23 cellular contexts compared by ENCODE assay signal in genomic region chr9:79946718-79947117, GRCh38.
A peak's percentile ranks its signal among the peaks of the same experiment; 100 is the strongest.
DNase-seq lines count a peak whose midpoint lies in the region; ATAC-seq, FAIRE-seq and TF ChIP-seq lines count a peak whose summit lies in the region.
"Had no signal": no experiment of that assay in that cellular context is flagged by ENCODE, and none has a peak within 500 bp of the region (broad histone marks: within the 10 kb centered on the region; RNA-seq: fewer than 3 reads in every experiment).

No MANE protein-coding gene starts in this region.

- ATAC-seq in HG02588 (IDR thresholded peaks at IDR 0.05; ENCODE audit: unreplicated experiment) (no peak), HepG2 (no peak)
- no peak for ATAC-seq in activated naive CD8-positive, alpha-beta T cell treated with anti-CD3 and anti-CD28 coated beads, Interleukin-2, amount 50 U/mL, for 24 hours
- ATAC-seq: T-cell had no signal

- H3K27me3 ChIP-seq in HepG2 (ENCODE audit: control insufficient read depth in 1 of 2, insufficient read depth in 2 of 2, low read length in 2 of 2): no peaks in the 10 kb centered on the region
- H3K27me3 ChIP-seq: cardiac muscle cell had no signal

- H3K4me3 ChIP-seq in HepG2 (replicated peaks in 1 of 3; ENCODE audit: insufficient read depth in 1 of 3, low read depth in 2 of 3, low read length in 3 of 3): no peak overlapping the region
- H3K4me3 ChIP-seq: cardiac muscle cell, PC-9 had no signal

- H3K9me3 ChIP-seq in HepG2 (ENCODE audit: low read length): peaks cover 18% of the 10 kb centered on the region

- no peaks in the 10 kb centered on the region for H3K9me3 Mint-ChIP-seq in activated naive CD8-positive, alpha-beta T cell treated with anti-CD3 and anti-CD28 coated beads, Interleukin-2, amount 50 U/mL, for 24 hours
- H3K9me3 Mint-ChIP-seq: activated naive CD8-positive, alpha-beta T cell treated with anti-CD3 and anti-CD28 coated beads for 36 hours; activated T-helper 2 cell treated with anti-CD3 and anti-CD28 coated beads, Interferon-gamma antibody, Interleukin-2, Interleukin-4, amounts not matched to agents 10 μg/mL and 5 μg/mL and 100 μg/mL, durations not matched to agents 14 hours and 24 hours and 36 hours; T-cell had no signal

- H3K9ac ChIP-seq in HepG2 (ENCODE audit: insufficient read depth, low read depth, low read length): no peak overlapping the region

- WGBS in HepG2 (ENCODE audit: low lambda C conversion rate): 0% methylated on average over 2 of the region's 2 CpGs

- no peaks in the 10 kb centered on the region for H3K4me1 ChIP-seq in HepG2 (ENCODE audit: insufficient read depth, low read length)

- DNase-seq in NCI-H2171 treated with DMSO at 0.1 percent for 48 hours (lab: John Stamatoyannopoulos, UW) (peak; percentile 60), NCI-H2171 (lab: John Stamatoyannopoulos, UW) (no peak), brain pericyte (ENCODE audit: low read depth, low spot score) (peak; percentile 38), medulla oblongata (ENCODE audit: extremely low spot score) (peak; percentile 34), HepG2 (ENCODE audit: low spot score) (no peak)
- DNase-seq in activated naive CD8-positive, alpha-beta T cell treated with anti-CD3 and anti-CD28 coated beads, Interleukin-2, amount 50 U/mL, for 24 hours: no peak
- no peak for DNase-seq in activated T-cell treated with anti-CD3 and anti-CD28 coated beads, Interleukin-2, amount 50 U/mL, for 48 hours
- DNase-seq: activated CD4-positive, alpha-beta T cell treated with anti-CD3 and anti-CD28 coated beads for 48 hours; activated naive CD8-positive, alpha-beta T cell treated with anti-CD3 and anti-CD28 coated beads for 36 hours; EL; NCI-H748 treated with DMSO at 0.1 percent for 48 hours; PC-9; SHP77 treated with DMSO at 0.1 percent for 48 hours; small intestine; stimulated activated CD4-positive, alpha-beta T cell treated with anti-CD3 and anti-CD28 coated beads, Interleukin-4, amount 100 ng/mL, for 24 hours; T-cell had no signal

- in situ Hi-C loops in HepG2 (cut with HindIII; ENCODE audit: extremely low pct_ligation_motif_present, low pct_unique_long_range_greater_than_20kb): no loop called here

- TF ChIP-seq POLR2A in HepG2 (IDR thresholded peaks at IDR 0.05; ENCODE audit: insufficient read depth in 1 of 2, low read depth in 2 of 2, low read length in 2 of 2): no peak

- no peaks in the 10 kb centered on the region for H3K4me1 Mint-ChIP-seq in activated naive CD8-positive, alpha-beta T cell treated with anti-CD3 and anti-CD28 coated beads, Interleukin-2, amount 50 U/mL, for 24 hours
- H3K4me1 Mint-ChIP-seq: activated naive CD8-positive, alpha-beta T cell treated with anti-CD3 and anti-CD28 coated beads for 36 hours; neural crest cell; T-cell had no signal

- H3K4me2 ChIP-seq in HepG2 (ENCODE audit: low read depth, low read length): no peak overlapping the region
- H3K4me2 ChIP-seq: PC-9 had no signal

- intact Hi-C loops in HepG2 (cut with micrococcal nuclease; ENCODE audit: unreplicated experiment): no loop called here

- H3K27me3 Mint-ChIP-seq in activated naive CD8-positive, alpha-beta T cell treated with anti-CD3 and anti-CD28 coated beads, Interleukin-2, amount 50 U/mL, for 24 hours: no peaks in the 10 kb centered on the region
- H3K27me3 Mint-ChIP-seq: activated naive CD8-positive, alpha-beta T cell treated with anti-CD3 and anti-CD28 coated beads for 36 hours; B cell; T-cell had no signal

- H2AFZ ChIP-seq in HepG2 (ENCODE audit: low read length): no peak overlapping the region
- H2AFZ ChIP-seq: PC-9 had no signal

- no peaks in the 10 kb centered on the region for H3K36me3 ChIP-seq in HepG2 (replicated peaks in 1 of 2; ENCODE audit: control insufficient read depth in 1 of 2, insufficient read depth in 2 of 2, low read length in 2 of 2)
- H3K36me3 ChIP-seq: cardiac muscle cell had no signal

- TF ChIP-seq EP300 in HepG2 (IDR thresholded peaks at IDR 0.05; ENCODE audit: low read depth in 2 of 2, low read length in 2 of 2) (no peak), HepG2 (CRISPR knock-in tag; IDR thresholded peaks at IDR 0.05; ENCODE audit: borderline replicate concordance) (no peak)

- no peak overlapping the region for H3K4me3 Mint-ChIP-seq in activated naive CD8-positive, alpha-beta T cell treated with anti-CD3 and anti-CD28 coated beads, Interleukin-2, amount 50 U/mL, for 24 hours
- H3K4me3 Mint-ChIP-seq: activated naive CD8-positive, alpha-beta T cell treated with anti-CD3 and anti-CD28 coated beads for 36 hours; B cell; neural crest cell; T-cell; type B pancreatic cell had no signal

- no peak overlapping the region for H3K27ac ChIP-seq in HepG2 (ENCODE audit: extremely low read length, insufficient read depth, low read length)
- H3K27ac ChIP-seq: 22Rv1, cardiac muscle cell, PC-9 had no signal

- H3K27ac Mint-ChIP-seq in activated naive CD8-positive, alpha-beta T cell treated with anti-CD3 and anti-CD28 coated beads, Interleukin-2, amount 50 U/mL, for 24 hours: no peak overlapping the region
- H3K27ac Mint-ChIP-seq: activated naive CD8-positive, alpha-beta T cell treated with anti-CD3 and anti-CD28 coated beads for 36 hours; activated T-helper 2 cell treated with anti-CD3 and anti-CD28 coated beads, Interferon-gamma antibody, Interleukin-2, Interleukin-4, amounts not matched to agents 10 μg/mL and 5 μg/mL and 100 μg/mL, durations not matched to agents 14 hours and 24 hours and 36 hours; B cell; T-cell; type B pancreatic cell had no signal

- no peak for FAIRE-seq in HepG2 (lab: Jason Lieb, UNC)
- FAIRE-seq: small intestine had no signal

- CTCF ChIA-PET in HepG2 (lab: Yijun Ruan, JAX; ENCODE audit: low intra/inter-chr PET ratio, low total read pairs): no interaction called here

- H3K79me2 ChIP-seq in HepG2 (ENCODE audit: insufficient read depth, low read length): no peaks in the 10 kb centered on the region

- H4K20me1 ChIP-seq in HepG2 (ENCODE audit: insufficient read depth, low read length): no peaks in the 10 kb centered on the region

- no peak for TF ChIP-seq RAD21 in HepG2 (CRISPR knock-in tag; IDR thresholded peaks at IDR 0.05)

- BruUV-seq in HepG2 (replicated peaks; lab: Mats Ljungman, UMichigan): no TSS peak

- POLR2A ChIA-PET in HepG2 (lab: Yijun Ruan, JAX): no interaction called here

- H3K36me3 Mint-ChIP-seq in activated naive CD8-positive, alpha-beta T cell treated with anti-CD3 and anti-CD28 coated beads, Interleukin-2, amount 50 U/mL, for 24 hours (ENCODE audit: low read depth): no peaks in the 10 kb centered on the region
- H3K36me3 Mint-ChIP-seq: activated naive CD8-positive, alpha-beta T cell treated with anti-CD3 and anti-CD28 coated beads for 36 hours; T-cell; type B pancreatic cell had no signal

- no peak for TF ChIP-seq CTCF in HepG2 (CRISPR knock-in tag; IDR thresholded peaks at IDR 0.05)

TF ChIP-seq in HepG2, 621 proteins besides CTCF, POLR2A, EP300 and RAD21:
- TF ChIP-seq FOSL2 (CRISPR knock-in tag; IDR thresholded peaks at IDR 0.05): no peak
- TF ChIP-seq TCF12 (IDR thresholded peaks at IDR 0.05): no peak
- no peak for TF ChIP-seq TCF12 (CRISPR knock-in tag; IDR thresholded peaks at IDR 0.05)
- no peak for TF ChIP-seq GATAD2A (CRISPR knock-in tag; IDR thresholded peaks at IDR 0.05)
- TF ChIP-seq DRAP1 (CRISPR knock-in tag; IDR thresholded peaks at IDR 0.05): no peak
- no peak for TF ChIP-seq KLF9 (CRISPR knock-in tag; IDR thresholded peaks at IDR 0.05; ENCODE audit: low read depth)
- no peak for TF ChIP-seq GLMP (CRISPR knock-in tag; IDR thresholded peaks at IDR 0.05; ENCODE audit: borderline replicate concordance)
- no peak for TF ChIP-seq PTBP1 (IDR thresholded peaks at IDR 0.05; ENCODE audit: low read depth, low read length, poor library complexity, severe bottlenecking)
- no peak for TF ChIP-seq ZNF530 (CRISPR knock-in tag; IDR thresholded peaks at IDR 0.05; ENCODE audit: low read depth)
- no peak for TF ChIP-seq ZKSCAN5 (CRISPR knock-in tag; IDR thresholded peaks at IDR 0.05)

Comparison
In these comparisons a context has a peak if more than half of its experiments do, and no peak if none do; other contexts are left out.
1. DNase-seq: peak in NCI-H2171 treated with DMSO at 0.1 percent for 48 hours (single experiment), brain pericyte (single experiment) and medulla oblongata (single experiment); none in NCI-H2171 (single experiment), HepG2 (single experiment), activated naive CD8-positive, alpha-beta T cell treated with anti-CD3 and anti-CD28 coated beads, Interleukin-2, amount 50 U/mL, for 24 hours (single experiment) and activated T-cell treated with anti-CD3 and anti-CD28 coated beads, Interleukin-2, amount 50 U/mL, for 48 hours (0 of 2).